8 cellular contexts compared by ENCODE assay signal in the genomic region with DNA sequence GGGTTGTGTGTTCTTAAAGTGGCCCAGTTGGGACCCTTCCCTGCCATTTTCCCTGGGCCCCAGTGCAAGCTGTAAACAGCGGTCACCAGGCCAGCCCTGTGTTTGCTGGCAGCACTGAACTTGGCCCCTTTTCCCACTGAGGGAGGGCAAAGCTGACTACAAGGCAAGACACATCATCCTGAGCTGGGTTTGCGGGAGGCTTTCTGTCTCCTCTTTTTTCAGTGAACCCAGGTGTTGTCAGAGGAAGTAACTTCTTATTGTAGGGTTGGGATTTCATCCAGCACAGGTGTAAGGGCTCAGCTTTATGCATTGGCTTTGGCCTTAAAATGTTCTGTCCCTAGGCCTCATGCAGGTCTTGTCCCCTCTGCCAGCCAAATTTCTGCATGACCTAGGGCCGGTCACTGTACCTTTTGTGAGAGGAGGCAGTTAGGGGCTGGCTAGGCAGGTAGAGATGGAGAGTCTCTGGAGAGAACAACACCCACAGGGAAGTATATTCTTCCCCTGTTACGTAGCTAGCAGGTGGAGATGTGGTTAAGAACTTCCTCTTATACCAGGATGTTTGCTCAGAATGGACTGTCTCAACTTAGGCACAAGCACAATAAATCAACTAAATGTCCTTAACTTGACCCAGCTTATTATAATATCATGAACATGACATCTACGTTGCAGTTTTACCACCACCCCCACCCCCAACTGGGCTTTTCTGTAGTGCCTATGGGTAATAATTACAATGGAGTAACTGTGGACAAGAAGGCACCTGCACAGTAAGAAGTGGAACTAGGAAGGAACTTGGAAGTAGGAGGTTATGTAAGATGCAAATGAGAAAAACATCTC.
DNase-seq lines count a peak whose midpoint lies in the region; ATAC-seq, FAIRE-seq and TF ChIP-seq lines count a peak whose summit lies in the region.

No MANE protein-coding gene starts in this region.

- peaks cover 0 to 22% (median 0%) of the 10 kb centered on the region in 9 donors for H3K4me1 ChIP-seq in heart right ventricle
- no peaks in the 10 kb centered on the region for H3K4me1 ChIP-seq in sigmoid colon
- H3K4me1 ChIP-seq in testis, result no peaks in the 10 kb centered on the region

- H3K9me3 ChIP-seq in heart right ventricle, result peaks cover 0 to 10% (median 0%) of the 10 kb centered on the region in 11 donors
- H3K9me3 ChIP-seq in sigmoid colon, result no peaks in the 10 kb centered on the region
- no peaks in the 10 kb centered on the region for H3K9me3 ChIP-seq in testis

- no peak overlapping the region for H3K4me3 Mint-ChIP-seq in activated T-helper 1 cell treated with anti-CD3 and anti-CD28 coated beads, Interleukin-12 subunit alpha, Interleukin-12 subunit beta, Interleukin-2, Interleukin-4 antibody, amounts not matched to agents 30 ng/mL and 10 ng/mL and 1 ng/mL, durations not matched to agents 14 hours and 24 hours and 36 hours

- H3K4me3 ChIP-seq in heart right ventricle (no peak overlapping the region), sigmoid colon (no peak overlapping the region), testis (no peak overlapping the region)

- no peak overlapping the region for H3K27ac Mint-ChIP-seq in activated T-helper 1 cell treated with anti-CD3 and anti-CD28 coated beads, Interleukin-12 subunit alpha, Interleukin-12 subunit beta, Interleukin-2, Interleukin-4 antibody, amounts not matched to agents 30 ng/mL and 10 ng/mL and 1 ng/mL, durations not matched to agents 14 hours and 24 hours and 36 hours

- TF ChIP-seq POLR2A in GM12892 (IDR thresholded peaks at IDR 0.05; ENCODE audit: low read depth, low read length), result peak; percentile 40; the same call in 1 of the 2 replicates
- no peak for TF ChIP-seq POLR2A in sigmoid colon (IDR thresholded peaks at IDR 0.05)
- no peak for TF ChIP-seq POLR2A in testis (IDR thresholded peaks at IDR 0.05)

- peaks cover 18% of the 10 kb centered on the region for H3K4me1 Mint-ChIP-seq in activated T-helper 1 cell treated with anti-CD3 and anti-CD28 coated beads, Interleukin-12 subunit alpha, Interleukin-12 subunit beta, Interleukin-2, Interleukin-4 antibody, amounts not matched to agents 30 ng/mL and 10 ng/mL and 1 ng/mL, durations not matched to agents 14 hours and 24 hours and 36 hours (ENCODE audit: low read depth)

- H3K27me3 Mint-ChIP-seq in activated T-helper 1 cell treated with anti-CD3 and anti-CD28 coated beads, Interleukin-12 subunit alpha, Interleukin-12 subunit beta, Interleukin-2, Interleukin-4 antibody, amounts not matched to agents 30 ng/mL and 10 ng/mL and 1 ng/mL, durations not matched to agents 14 hours and 24 hours and 36 hours (ENCODE audit: insufficient read depth), result peaks cover 8% of the 10 kb centered on the region

- in situ Hi-C loops in KBM-7 (cut with MboI; ENCODE audit: low pct_unique_long_range_greater_than_20kb, low sequenced_read_pairs), result no loop called here

- peak; percentile 90 for ATAC-seq in GM21529 (IDR thresholded peaks at IDR 0.05; ENCODE audit: unreplicated experiment)
- ATAC-seq in heart right ventricle, result peak in 6 of 8 donors; percentile 25 to 63 (median 48)

- H3K36me3 ChIP-seq in heart right ventricle (no peaks in the 10 kb centered on the region), sigmoid colon (no peaks in the 10 kb centered on the region), testis (ENCODE audit: low read depth, missing control alignments) (no peaks in the 10 kb centered on the region)

- WGBS in heart right ventricle, 2 donors, result 67 to 70% methylated on average over 5 of the region's 5 CpGs
- WGBS in sigmoid colon, 2 donors, result 21 to 35% methylated on average over 5 of the region's 5 CpGs
- 82% methylated on average over 5 of the region's 5 CpGs for WGBS in testis, 2 donors

- TF ChIP-seq EP300 in sigmoid colon (IDR thresholded peaks at IDR 0.05), result no peak

- DNase-seq in GM12892 (ENCODE audit: insufficient read length), result no peak
- DNase-seq in KBM-7, result peak; percentile 83
- no peak for DNase-seq in heart right ventricle
- DNase-seq in NCI-H2196 treated with DMSO at 0.1 percent for 48 hours (lab: John Stamatoyannopoulos, UW; ENCODE audit: unreplicated experiment), result no peak
- DNase-seq in sigmoid colon, result no peak
- DNase-seq in activated T-helper 1 cell treated with anti-CD3 and anti-CD28 coated beads, Interleukin-12 subunit alpha, Interleukin-12 subunit beta, Interleukin-2, Interleukin-4 antibody, amounts not matched to agents 30 ng/mL and 10 ng/mL and 1 ng/mL, durations not matched to agents 14 hours and 24 hours and 36 hours (ENCODE audit: low spot score), result no peak
- DNase-seq in testis, result no peak

- FAIRE-seq in GM12892 (lab: Jason Lieb, UNC), result peak; percentile 98

- H3K36me3 Mint-ChIP-seq in activated T-helper 1 cell treated with anti-CD3 and anti-CD28 coated beads, Interleukin-12 subunit alpha, Interleukin-12 subunit beta, Interleukin-2, Interleukin-4 antibody, amounts not matched to agents 30 ng/mL and 10 ng/mL and 1 ng/mL, durations not matched to agents 14 hours and 24 hours and 36 hours (ENCODE audit: low read depth), result no peaks in the 10 kb centered on the region

- intact Hi-C loops in heart right ventricle (cut with DNase I) (no loop called here), sigmoid colon (cut with DNase I) (no loop called here), testis (cut with DNase I; ENCODE audit: low total_unique reads) (no loop called here)
- intact Hi-C loops in activated T-helper 1 cell treated with anti-CD3 and anti-CD28 coated beads, Interleukin-12 subunit alpha, Interleukin-12 subunit beta, Interleukin-2, Interleukin-4 antibody, amounts not matched to agents 30 ng/mL and 10 ng/mL and 1 ng/mL, durations not matched to agents 14 hours and 24 hours and 36 hours (cut with micrococcal nuclease), result no loop called here

- TF ChIP-seq CTCF in heart right ventricle (IDR thresholded peaks at IDR 0.05) (no peak), sigmoid colon (IDR thresholded peaks at IDR 0.05) (no peak), testis (IDR thresholded peaks at IDR 0.05) (no peak)

- H3K9me3 Mint-ChIP-seq in activated T-helper 1 cell treated with anti-CD3 and anti-CD28 coated beads, Interleukin-12 subunit alpha, Interleukin-12 subunit beta, Interleukin-2, Interleukin-4 antibody, amounts not matched to agents 30 ng/mL and 10 ng/mL and 1 ng/mL, durations not matched to agents 14 hours and 24 hours and 36 hours, result no peaks in the 10 kb centered on the region

- peaks cover 0 to 8% (median 0%) of the 10 kb centered on the region in 7 donors for H3K27me3 ChIP-seq in heart right ventricle
- H3K27me3 ChIP-seq in sigmoid colon, result no peaks in the 10 kb centered on the region
- H3K27me3 ChIP-seq in testis, result no peaks in the 10 kb centered on the region

- H3K27ac ChIP-seq in heart right ventricle, result peak overlapping the region in 2 of 10 donors; percentile 36 to 82
- peak overlapping the region in 1 of 4 donors; percentile 8 for H3K27ac ChIP-seq in sigmoid colon
- no peak overlapping the region for H3K27ac ChIP-seq in testis
